ENCODE assay signal across 11 cellular contexts in the genomic region with DNA sequence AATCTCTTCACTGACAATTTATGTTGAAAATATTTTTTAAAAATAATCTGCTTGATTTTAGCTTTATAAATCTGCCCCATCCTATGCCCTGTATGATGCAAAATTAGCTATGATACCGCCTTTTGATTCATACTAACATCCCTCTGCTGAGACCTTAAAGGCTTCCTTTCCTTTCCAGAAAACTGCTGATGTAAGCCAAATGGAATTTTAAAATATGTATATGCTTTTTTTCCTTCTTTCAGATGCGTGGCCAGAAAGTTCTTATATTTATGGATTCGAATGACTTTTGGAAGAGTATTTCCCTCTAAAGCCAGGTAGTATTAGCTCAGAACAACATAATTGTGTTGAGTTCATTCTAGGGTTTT. TPM values are rescaled to one million over a fixed set of nuclear protein-coding genes. Genes with fewer than 3 reads are reported as not detected.
DNase-seq lines count a peak whose midpoint lies in the region; ATAC-seq, FAIRE-seq and TF ChIP-seq lines count a peak whose summit lies in the region.
"Had no signal": no experiment of that assay in that cellular context is flagged by ENCODE, and none has a peak within 500 bp of the region (broad histone marks: within the 10 kb centered on the region; RNA-seq: fewer than 3 reads in every experiment).

No MANE protein-coding gene starts in this region.

- H3K9ac ChIP-seq in astrocyte (ENCODE audit: low read length): peak overlapping the region; percentile 1

- no peaks in the 10 kb centered on the region for H3K9me3 ChIP-seq in astrocyte (ENCODE audit: insufficient read depth, low read depth, low read length)
- H3K9me3 ChIP-seq in hepatocyte (ENCODE audit: low read depth): no peaks in the 10 kb centered on the region

- CTCF ChIA-PET in activated CD4-positive, alpha-beta T cell treated with anti-CD3 and anti-CD28 coated beads for 36 hours (lab: Charles Lee): interaction anchor here (0.6 to 0.7 kb wide), 3 partner anchors 13 to 235 kb away, joined by 3 read pairs; no protein-coding TSS in a partner anchor

- DNase-seq in activated CD4-positive, alpha-beta T cell treated with anti-CD3 and anti-CD28 coated beads for 36 hours: no peak
- DNase-seq in activated CD4-positive, alpha-beta T cell treated with anti-CD3 and anti-CD28 coated beads for 1 hour: no peak
- DNase-seq in astrocyte (ENCODE audit: low read depth): peak; percentile 55
- no peak for DNase-seq in hepatocyte (ENCODE audit: low spot score)
- no peak for DNase-seq in stimulated activated effector memory CD8-positive, alpha-beta T cell treated with anti-CD3 and anti-CD28 coated beads, Interleukin-12 subunit alpha, Interleukin-12 subunit beta, amount 100 ng/mL, for 72 hours (ENCODE audit: low spot score in 2 of 2)
- DNase-seq in DMS 273 (lab: John Stamatoyannopoulos, UW; ENCODE audit: unreplicated experiment): no peak
- no peak for DNase-seq in COLO829 (ENCODE audit: low spot score)
- no peak for DNase-seq in coronary artery (ENCODE audit: low spot score)
- DNase-seq: activated B cell treated with CpG ODN at 0.5 μM for 24 hours; activated naive CD4-positive, alpha-beta T cell treated with Interleukin-2 at 50 U/mL for 16 hours; NCI-H345 had no signal

- H3K9me3 Mint-ChIP-seq in activated CD4-positive, alpha-beta T cell treated with anti-CD3 and anti-CD28 coated beads for 36 hours (ENCODE audit: low read depth): no peaks in the 10 kb centered on the region
- H3K9me3 Mint-ChIP-seq in astrocyte (ENCODE audit: unreplicated experiment): peaks cover 3% of the 10 kb centered on the region
- no peaks in the 10 kb centered on the region for H3K9me3 Mint-ChIP-seq in stimulated activated effector memory CD8-positive, alpha-beta T cell treated with anti-CD3 and anti-CD28 coated beads, Interleukin-12 subunit alpha, Interleukin-12 subunit beta, amount 100 ng/mL, for 72 hours
- H3K9me3 Mint-ChIP-seq: activated B cell treated with CpG ODN at 0.5 μM for 24 hours had no signal

- H3K79me2 ChIP-seq in astrocyte (ENCODE audit: insufficient read depth, low read length) (no peaks in the 10 kb centered on the region), hepatocyte (no peaks in the 10 kb centered on the region)

- intact Hi-C loops in activated CD4-positive, alpha-beta T cell treated with anti-CD3 and anti-CD28 coated beads for 36 hours (cut with DNase I, micrococcal nuclease): no loop called here

- WGBS in hepatocyte (ENCODE audit: low lambda C conversion rate, missing lambda C conversion rate): 76% methylated on average over 3 of the region's 3 CpGs

- H3K4me3 ChIP-seq in astrocyte (ENCODE audit: insufficient read depth, low read depth, low read length) (no peak overlapping the region), hepatocyte (no peak overlapping the region), coronary artery (no peak overlapping the region)

- H3K27ac Mint-ChIP-seq in activated CD4-positive, alpha-beta T cell treated with anti-CD3 and anti-CD28 coated beads for 36 hours: peak overlapping the region; percentile 80
- H3K27ac Mint-ChIP-seq in astrocyte (ENCODE audit: unreplicated experiment): peak overlapping the region; percentile 76
- peak overlapping the region; percentile 93 for H3K27ac Mint-ChIP-seq in stimulated activated effector memory CD8-positive, alpha-beta T cell treated with anti-CD3 and anti-CD28 coated beads, Interleukin-12 subunit alpha, Interleukin-12 subunit beta, amount 100 ng/mL, for 72 hours
- H3K27ac Mint-ChIP-seq: activated B cell treated with CpG ODN at 0.5 μM for 24 hours had no signal

- no peak overlapping the region for H2AFZ ChIP-seq in astrocyte (ENCODE audit: low read depth, low read length)
- peak overlapping the region; percentile 1 for H2AFZ ChIP-seq in hepatocyte

- peaks cover 12% of the 10 kb centered on the region for H3K4me1 ChIP-seq in astrocyte (ENCODE audit: insufficient read depth, low read length)
- H3K4me1 ChIP-seq in hepatocyte (ENCODE audit: insufficient read depth): no peaks in the 10 kb centered on the region

- H3K9me2 ChIP-seq in hepatocyte (replicated peaks; ENCODE audit: insufficient read depth): no peaks in the 10 kb centered on the region

- H3K4me2 ChIP-seq in astrocyte (ENCODE audit: low read length): peak overlapping the region; percentile 60
- H3K4me2 ChIP-seq in hepatocyte: no peak overlapping the region

- TF ChIP-seq CTCF in astrocyte (IDR thresholded peaks at IDR 0.05; ENCODE audit: insufficient read depth, low read depth, low read length) (no peak), hepatocyte (IDR thresholded peaks at IDR 0.05; ENCODE audit: poor library complexity) (no peak), coronary artery (IDR thresholded peaks at IDR 0.05) (no peak)

- H4K20me1 ChIP-seq in astrocyte (ENCODE audit: insufficient read depth, low read length) (no peaks in the 10 kb centered on the region), hepatocyte (ENCODE audit: insufficient read depth, poor library complexity, severe bottlenecking) (no peaks in the 10 kb centered on the region)

- no peak for FAIRE-seq in astrocyte (lab: Jason Lieb, UNC)

- peak overlapping the region; percentile 61 for H3K27ac ChIP-seq in astrocyte (ENCODE audit: low read depth, low read length)
- H3K27ac ChIP-seq in hepatocyte: peak overlapping the region; percentile 5
- H3K27ac ChIP-seq in coronary artery: no peak overlapping the region

- H3K4me1 Mint-ChIP-seq in activated CD4-positive, alpha-beta T cell treated with anti-CD3 and anti-CD28 coated beads for 36 hours: peaks cover 75% of the 10 kb centered on the region
- peaks cover 17% of the 10 kb centered on the region for H3K4me1 Mint-ChIP-seq in astrocyte (ENCODE audit: low read depth, unreplicated experiment)
- H3K4me1 Mint-ChIP-seq in stimulated activated effector memory CD8-positive, alpha-beta T cell treated with anti-CD3 and anti-CD28 coated beads, Interleukin-12 subunit alpha, Interleukin-12 subunit beta, amount 100 ng/mL, for 72 hours: peaks cover 63% of the 10 kb centered on the region

- peaks cover 72% of the 10 kb centered on the region for H3K36me3 Mint-ChIP-seq in activated CD4-positive, alpha-beta T cell treated with anti-CD3 and anti-CD28 coated beads for 36 hours (ENCODE audit: low read depth)
- H3K36me3 Mint-ChIP-seq in astrocyte (ENCODE audit: low read depth, unreplicated experiment): peaks cover 7% of the 10 kb centered on the region
- H3K36me3 Mint-ChIP-seq in stimulated activated effector memory CD8-positive, alpha-beta T cell treated with anti-CD3 and anti-CD28 coated beads, Interleukin-12 subunit alpha, Interleukin-12 subunit beta, amount 100 ng/mL, for 72 hours: peaks cover 99% of the 10 kb centered on the region

- H3K4me3 Mint-ChIP-seq in activated CD4-positive, alpha-beta T cell treated with anti-CD3 and anti-CD28 coated beads for 36 hours: no peak overlapping the region
- no peak overlapping the region for H3K4me3 Mint-ChIP-seq in astrocyte (ENCODE audit: unreplicated experiment)
- H3K4me3 Mint-ChIP-seq in stimulated activated effector memory CD8-positive, alpha-beta T cell treated with anti-CD3 and anti-CD28 coated beads, Interleukin-12 subunit alpha, Interleukin-12 subunit beta, amount 100 ng/mL, for 72 hours: peak overlapping the region; percentile 18
- H3K4me3 Mint-ChIP-seq: activated B cell treated with CpG ODN at 0.5 μM for 24 hours had no signal

- POLR2A ChIA-PET in activated CD4-positive, alpha-beta T cell treated with anti-CD3 and anti-CD28 coated beads for 36 hours (lab: Charles Lee): no interaction called here

- no peaks in the 10 kb centered on the region for H3K27me3 Mint-ChIP-seq in activated CD4-positive, alpha-beta T cell treated with anti-CD3 and anti-CD28 coated beads for 36 hours
- no peaks in the 10 kb centered on the region for H3K27me3 Mint-ChIP-seq in astrocyte (ENCODE audit: low read depth, unreplicated experiment)
- H3K27me3 Mint-ChIP-seq: activated B cell treated with CpG ODN at 0.5 μM for 24 hours had no signal

- H3K36me3 ChIP-seq in astrocyte (ENCODE audit: insufficient read depth, low read length) (no peaks in the 10 kb centered on the region), hepatocyte (replicated peaks; ENCODE audit: insufficient read depth, low read depth) (no peaks in the 10 kb centered on the region)

- no peaks in the 10 kb centered on the region for H3K27me3 ChIP-seq in astrocyte (ENCODE audit: insufficient read depth, low read length)
- H3K27me3 ChIP-seq in hepatocyte: no peaks in the 10 kb centered on the region

- ATAC-seq in activated CD4-positive, alpha-beta T cell treated with anti-CD3 and anti-CD28 coated beads for 36 hours: no peak
- no peak for ATAC-seq in stimulated activated effector memory CD8-positive, alpha-beta T cell treated with anti-CD3 and anti-CD28 coated beads, Interleukin-12 subunit alpha, Interleukin-12 subunit beta, amount 100 ng/mL, for 72 hours

RNA-seq across cellular contexts. Expression of gene SFI1, which starts 34.5 kb away (rescaled TPM):
- total RNA-seq in activated CD4-positive, alpha-beta T cell treated with anti-CD3 and anti-CD28 coated beads for 36 hours: 100 to 1,000 TPM; 221 to 234 TPM
- 13.6 TPM in 2 replicates for total RNA-seq in astrocyte
- 14.2 and 16.1 TPM in 2 replicates for total RNA-seq in hepatocyte
- 23.3 and 26.8 TPM in 2 replicates for polyA plus RNA-seq in hepatocyte

RNA-seq across cellular contexts. Expression of gene EIF4ENIF1, which starts 41.2 kb away (rescaled TPM):
- total RNA-seq in activated CD4-positive, alpha-beta T cell treated with anti-CD3 and anti-CD28 coated beads for 36 hours: 10 to 100 TPM; 45.4 to 75.0 TPM
- total RNA-seq in astrocyte: 24.3 and 27.0 TPM in 2 replicates
- total RNA-seq in hepatocyte: 6.9 and 9.2 TPM in 2 replicates
- polyA plus RNA-seq in hepatocyte: 13.3 and 15.1 TPM in 2 replicates

Comparison
In these comparisons a context has a peak if more than half of its experiments do, and no peak if none do; other contexts are left out.
1. H3K27ac ChIP-seq: peak in astrocyte (single experiment) and hepatocyte (single experiment); none in coronary artery (0 of 2).
2. RNA of gene SFI1, which starts 34.5 kb away (total RNA-seq): 221 to 234 TPM in activated CD4-positive, alpha-beta T cell treated with anti-CD3 and anti-CD28 coated beads for 36 hours; 14.2 to 16.1 TPM in hepatocyte and 13.6 TPM in astrocyte; every median in the first group is over 10 times any median in the second.
3. Peak in every context shown above with its lines, with median percentiles within 50 percentile points of each other: H3K27ac Mint-ChIP-seq.